Comparison of ENCODE assay signal across 29 cellular contexts in the genomic region with DNA sequence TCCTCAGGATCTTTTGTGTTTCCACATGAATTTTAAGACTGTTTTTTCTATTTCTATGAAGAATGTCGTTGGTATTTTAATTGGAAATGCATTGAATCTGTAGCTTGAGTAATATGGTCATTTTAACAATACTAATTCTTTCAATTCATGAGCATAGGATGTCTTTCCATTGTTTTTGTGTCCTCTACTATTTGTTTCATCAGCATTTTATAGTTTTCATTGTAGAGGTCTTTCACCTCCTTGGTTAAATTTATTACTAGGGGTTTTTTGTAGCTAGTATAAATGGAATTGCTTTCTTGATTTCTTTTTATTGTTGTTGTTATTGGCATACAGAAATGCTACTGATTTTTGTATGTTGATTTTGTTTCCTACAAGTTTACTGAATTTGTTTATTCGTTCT.
"Had no signal": no experiment of that assay in that cellular context is flagged by ENCODE, and none has a peak within 500 bp of the region (broad histone marks: within the 10 kb centered on the region; RNA-seq: fewer than 3 reads in every experiment).

No MANE protein-coding gene starts in this region.

- DNase-seq: stimulated activated CD4-positive, alpha-beta T cell treated with anti-CD3 and anti-CD28 coated beads, Interleukin-2, amount 100 ng/mL, for 48 hours; stimulated activated CD4-positive, alpha-beta T cell treated with anti-CD3 and anti-CD28 coated beads, Interleukin-4, amount 100 ng/mL, for 1 hour; stimulated activated CD4-positive, alpha-beta T cell treated with anti-CD3 and anti-CD28 coated beads, Interleukin-4, amount 100 ng/mL, for 24 hours; stimulated activated CD4-positive, alpha-beta T cell treated with anti-CD3 and anti-CD28 coated beads, Interleukin-4, amount 100 ng/mL, for 4 hours; stimulated activated CD8-positive, alpha-beta memory T cell treated with anti-CD3 and anti-CD28 coated beads, Interleukin-4, amount 100 ng/mL, for 48 hours; stimulated activated naive B cell treated with anti-CD40 and anti-IgM and Interleukin-4, amounts not matched to agents 10 μg/mL and 1 μg/mL and 100 μg/mL, for 72 hours; stimulated activated naive CD4-positive, alpha-beta T cell; stimulated activated naive CD4-positive, alpha-beta T cell treated with Interleukin-2 at 50 U/mL for 16 hours; stimulated activated naive CD8-positive, alpha-beta T cell treated with anti-CD3 and anti-CD28 coated beads, Interleukin-15, amount 100 ng/mL, for 72 hours; stimulated activated naive CD8-positive, alpha-beta T cell treated with anti-CD3 and anti-CD28 coated beads, Interleukin-15, Interleukin-2, amounts not matched to agents 100 U/mL and 50 U/mL, for 24 hours; stomach; substantia nigra; testis; thyroid gland; tibial artery; transverse colon; trophoblast cell; upper lobe of left lung; upper lobe of right lung; uterus had no signal

- H3K27me3 Mint-ChIP-seq: stimulated activated memory B cell treated with anti-CD40 and anti-IgM and Interleukin-4, amounts not matched to agents 10 μg/mL and 1 μg/mL and 100 μg/mL, for 72 hours; stimulated activated naive B cell treated with anti-CD40 and anti-IgM and Interleukin-4, amounts not matched to agents 10 μg/mL and 1 μg/mL and 100 μg/mL, for 72 hours had no signal

- H3K4me1 ChIP-seq: stomach, suprapubic skin, testis, thyroid gland, tibial artery, tibial nerve, transverse colon, upper lobe of left lung, upper lobe of right lung, uterus, vagina had no signal

- H3K27me3 ChIP-seq: stomach, suprapubic skin, testis, thyroid gland, tibial artery, tibial nerve, transverse colon, upper lobe of left lung, upper lobe of right lung, uterus, vagina had no signal

- H3K36me3 ChIP-seq: stomach, suprapubic skin, thoracic aorta, thyroid gland, tibial artery, tibial nerve, transverse colon, upper lobe of left lung, upper lobe of right lung, uterus, vagina had no signal

- H3K4me1 Mint-ChIP-seq: stimulated activated effector memory CD8-positive, alpha-beta T cell treated with anti-CD3 and anti-CD28 coated beads, Interleukin-12 subunit alpha, Interleukin-12 subunit beta, amount 100 ng/mL, for 72 hours; stimulated activated memory B cell treated with anti-CD40 and anti-IgM and Interleukin-4, amounts not matched to agents 10 μg/mL and 1 μg/mL and 100 μg/mL, for 72 hours; stimulated activated naive B cell treated with anti-CD40 and anti-IgM and Interleukin-4, amounts not matched to agents 10 μg/mL and 1 μg/mL and 100 μg/mL, for 72 hours; stimulated activated naive CD8-positive, alpha-beta T cell treated with anti-CD3 and anti-CD28 coated beads, Interleukin-15, amount 100 ng/mL, for 72 hours had no signal

- H3K4me3 ChIP-seq: stomach, suprapubic skin, testis, thoracic aorta, thyroid gland, tibial artery, tibial nerve, transverse colon, upper lobe of left lung, upper lobe of right lung, uterus, vagina had no signal

- H3K27ac ChIP-seq: stomach, suprapubic skin, testis, thoracic aorta, thyroid gland, tibial artery, tibial nerve, transverse colon, upper lobe of left lung, upper lobe of right lung, uterus, vagina had no signal

- H3K27ac Mint-ChIP-seq: stimulated activated effector memory CD8-positive, alpha-beta T cell treated with anti-CD3 and anti-CD28 coated beads, Interleukin-12 subunit alpha, Interleukin-12 subunit beta, amount 100 ng/mL, for 72 hours; stimulated activated memory B cell treated with anti-CD40 and anti-IgM and Interleukin-4, amounts not matched to agents 10 μg/mL and 1 μg/mL and 100 μg/mL, for 72 hours; stimulated activated naive B cell treated with anti-CD40 and anti-IgM and Interleukin-4, amounts not matched to agents 10 μg/mL and 1 μg/mL and 100 μg/mL, for 72 hours; stimulated activated naive CD8-positive, alpha-beta T cell treated with anti-CD3 and anti-CD28 coated beads, Interleukin-15, amount 100 ng/mL, for 72 hours; stimulated activated naive CD8-positive, alpha-beta T cell treated with anti-CD3 and anti-CD28 coated beads, Interleukin-15, Interleukin-2, amounts not matched to agents 100 ng/mL and 50 ng/mL, for 24 hours; type B pancreatic cell had no signal

- H3K9me3 ChIP-seq: testis, thyroid gland, upper lobe of right lung, vagina had no signal

- ATAC-seq: stimulated activated effector memory CD8-positive, alpha-beta T cell treated with anti-CD3 and anti-CD28 coated beads, Interleukin-12 subunit alpha, Interleukin-12 subunit beta, amount 100 ng/mL, for 72 hours; stimulated activated memory B cell treated with anti-CD40 and anti-IgM and Interleukin-4, amounts not matched to agents 10 μg/mL and 1 μg/mL and 100 μg/mL, for 72 hours; stimulated activated naive B cell treated with anti-CD40 and anti-IgM and Interleukin-4, amounts not matched to agents 10 μg/mL and 1 μg/mL and 100 μg/mL, for 72 hours; stimulated activated naive CD8-positive, alpha-beta T cell treated with anti-CD3 and anti-CD28 coated beads, Interleukin-15, amount 100 ng/mL, for 72 hours; stimulated activated naive CD8-positive, alpha-beta T cell treated with anti-CD3 and anti-CD28 coated beads, Interleukin-15, Interleukin-2, amounts not matched to agents 100 U/mL and 50 U/mL, for 24 hours; upper lobe of right lung had no signal

- H3K4me3 Mint-ChIP-seq: stimulated activated effector memory CD8-positive, alpha-beta T cell treated with anti-CD3 and anti-CD28 coated beads, Interleukin-12 subunit alpha, Interleukin-12 subunit beta, amount 100 ng/mL, for 72 hours; stimulated activated memory B cell treated with anti-CD40 and anti-IgM and Interleukin-4, amounts not matched to agents 10 μg/mL and 1 μg/mL and 100 μg/mL, for 72 hours; stimulated activated naive B cell treated with anti-CD40 and anti-IgM and Interleukin-4, amounts not matched to agents 10 μg/mL and 1 μg/mL and 100 μg/mL, for 72 hours; stimulated activated naive CD8-positive, alpha-beta T cell treated with anti-CD3 and anti-CD28 coated beads, Interleukin-15, amount 100 ng/mL, for 72 hours; stimulated activated naive CD8-positive, alpha-beta T cell treated with anti-CD3 and anti-CD28 coated beads, Interleukin-15, Interleukin-2, amounts not matched to agents 100 ng/mL and 50 ng/mL, for 24 hours; type B pancreatic cell had no signal

- H3K36me3 Mint-ChIP-seq: stimulated activated effector memory CD8-positive, alpha-beta T cell treated with anti-CD3 and anti-CD28 coated beads, Interleukin-12 subunit alpha, Interleukin-12 subunit beta, amount 100 ng/mL, for 72 hours; stimulated activated memory B cell treated with anti-CD40 and anti-IgM and Interleukin-4, amounts not matched to agents 10 μg/mL and 1 μg/mL and 100 μg/mL, for 72 hours; type B pancreatic cell had no signal

- FAIRE-seq: urothelium cell line had no signal
